Comparison of ENCODE assay signal across 25 cellular contexts in the genomic region with DNA sequence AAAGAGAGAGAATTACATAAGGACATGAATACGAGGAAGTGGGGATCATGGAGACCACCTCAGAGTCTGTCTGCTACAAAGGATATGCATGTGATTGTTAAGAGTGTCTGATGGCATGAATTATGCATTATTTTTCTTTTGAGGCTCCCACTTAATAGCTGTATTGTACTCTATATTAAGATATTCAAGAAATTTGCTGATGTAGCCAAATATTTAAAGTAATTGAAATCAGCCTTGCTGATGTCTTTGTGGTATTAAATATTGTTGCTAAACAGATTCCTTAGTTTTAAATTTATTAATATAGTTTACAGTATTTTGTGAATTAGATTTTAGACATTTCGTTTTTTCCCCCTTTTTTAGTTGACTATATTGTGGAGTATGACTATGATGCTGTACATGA. TPM values are rescaled to one million over a fixed set of nuclear protein-coding genes. Genes with fewer than 3 reads are reported as not detected.
A peak's percentile ranks its signal among the peaks of the same experiment; 100 is the strongest.
DNase-seq lines count a peak whose midpoint lies in the region; ATAC-seq, FAIRE-seq and TF ChIP-seq lines count a peak whose summit lies in the region.
"Had no signal": no experiment of that assay in that cellular context is flagged by ENCODE, and none has a peak within 500 bp of the region (broad histone marks: within the 10 kb centered on the region; RNA-seq: fewer than 3 reads in every experiment).

No MANE protein-coding gene starts in this region.

- H4K20me1 ChIP-seq in IMR-90 (ENCODE audit: insufficient read depth, low read length) = peaks cover 23% of the 10 kb centered on the region; the same call in 1 of the 2 replicates

- H2BK5ac ChIP-seq in IMR-90 (ENCODE audit: low read depth, low read length, poor library complexity, severe bottlenecking) (no peak overlapping the region), trophoblast cell (ENCODE audit: low read depth, low read length, poor library complexity) (no peak overlapping the region)

- H2BK15ac ChIP-seq in IMR-90 (ENCODE audit: low read depth, low read length) = no peak overlapping the region

- H2BK20ac ChIP-seq in IMR-90 (ENCODE audit: low read depth, low read length) = no peak overlapping the region

- POLR2A ChIA-PET in IMR-90 (lab: Charles Lee; ENCODE audit: unreplicated experiment) = no interaction called here

- H3K79me1 ChIP-seq in IMR-90 (ENCODE audit: low read depth in 1 of 2, low read length in 2 of 2) (peaks cover 28 to 29% of the 10 kb centered on the region in 2 experiments), trophoblast cell (ENCODE audit: low read length) (no peaks in the 10 kb centered on the region)

- H2AFZ ChIP-seq in IMR-90 (replicated peaks; ENCODE audit: low read length, poor library complexity) (no peak overlapping the region), trophoblast cell (ENCODE audit: insufficient read depth, low read length, poor library complexity) (no peak overlapping the region)

- no peak overlapping the region for H4K91ac ChIP-seq in IMR-90 (ENCODE audit: insufficient read depth, low read depth, low read length)
- H4K91ac ChIP-seq in trophoblast cell (ENCODE audit: low read depth, low read length) = no peak overlapping the region

- H2AK5ac ChIP-seq in IMR-90 (ENCODE audit: low read depth, low read length) = no peak overlapping the region
- no peak overlapping the region for H2AK5ac ChIP-seq in trophoblast cell (ENCODE audit: low read length)

- H4K12ac ChIP-seq in trophoblast cell (ENCODE audit: low read depth, low read length) = no peak overlapping the region

- in situ Hi-C loops in IMR-90 (cut with MboI; ENCODE audit: low sequenced_read_pairs) = no loop called here
- in situ Hi-C loops in brain microvascular endothelial cell (cut with HindIII; ENCODE audit: low pct_ligation_motif_present, low sequenced_read_pairs) = no loop called here

- peaks cover 7% of the 10 kb centered on the region for H3K79me2 ChIP-seq in trophoblast cell (ENCODE audit: control insufficient read depth, insufficient read depth, low read length, poor library complexity)

- BruUV-seq in IMR-90 (replicated peaks; lab: Mats Ljungman, UMichigan) = no TSS peak

- peaks cover 2% of the 10 kb centered on the region for H3K4me1 ChIP-seq in CD4-positive, CD25-positive, alpha-beta regulatory T cell (ENCODE audit: control insufficient read depth, insufficient read depth, low read length, poor library complexity, severe bottlenecking)
- H3K4me1 ChIP-seq in IMR-90 (ENCODE audit: control insufficient read depth, insufficient read depth, low read length) (0 out of 2 replicates have a peak, but pooled peaks cover 2% of the 10 kb centered on the region), trophoblast cell (ENCODE audit: control insufficient read depth in 1 of 2, insufficient read depth in 2 of 2, low read length in 2 of 2) (no peaks in the 10 kb centered on the region)
- H3K4me1 ChIP-seq: BLaER1 treated with 17β-estradiol and CSF1 and Interleukin-3, amounts not matched to agents 10 nM and 100 nM; SJSA1 had no signal

- no peak overlapping the region for H3K18ac ChIP-seq in IMR-90 (ENCODE audit: low read depth, low read length)
- H3K18ac ChIP-seq in trophoblast cell (ENCODE audit: low read length) = no peak overlapping the region

- no peak for TF ChIP-seq CTCF in IMR-90 (conservative IDR thresholded peaks at IDR 0.05; ENCODE audit: low read depth, low read length)
- no peak for TF ChIP-seq CTCF in brain microvascular endothelial cell (IDR thresholded peaks at IDR 0.05; ENCODE audit: low read depth, low read length, missing control alignments)

- TF ChIP-seq POLR2A in IMR-90 (IDR thresholded peaks at IDR 0.05; ENCODE audit: low read depth, low read length) = no peak

- H3K36me3 Mint-ChIP-seq in CD4-positive, CD25-positive, alpha-beta regulatory T cell = peaks cover 17% of the 10 kb centered on the region

- peaks cover 2% of the 10 kb centered on the region; the same call in 1 of the 2 replicates for H3K9me1 ChIP-seq in IMR-90 (ENCODE audit: insufficient read depth, low read length)

- H3K23ac ChIP-seq in IMR-90 (ENCODE audit: low read depth, low read length) (no peak overlapping the region), trophoblast cell (ENCODE audit: low read length) (no peak overlapping the region)

- no peak overlapping the region for H4K5ac ChIP-seq in IMR-90 (ENCODE audit: low read depth, low read length)

- H3K9me3 ChIP-seq in CD4-positive, CD25-positive, alpha-beta regulatory T cell (ENCODE audit: control insufficient read depth in 2 of 2, low read length in 2 of 2) = no peaks in the 10 kb centered on the region
- no peaks in the 10 kb centered on the region for H3K9me3 ChIP-seq in IMR-90 (ENCODE audit: control insufficient read depth, insufficient read depth, low read length)
- H3K9me3 ChIP-seq in trophoblast cell (ENCODE audit: insufficient read depth, low read depth, low read length) = no peaks in the 10 kb centered on the region
- H3K9me3 ChIP-seq: SJSA1 had no signal

- no peak overlapping the region for H2AK9ac ChIP-seq in IMR-90 (replicated peaks; ENCODE audit: low read depth, low read length, poor library complexity)

- FAIRE-seq in endometrium (lab: Jason Lieb, UNC) = peak; percentile 23
- FAIRE-seq: GM19239 had no signal

- no peak overlapping the region for H4K8ac ChIP-seq in IMR-90 (ENCODE audit: low read depth in 2 of 2, low read length in 2 of 2)
- H4K8ac ChIP-seq in trophoblast cell (ENCODE audit: low read depth, low read length) = no peak overlapping the region

- H3K9me3 Mint-ChIP-seq in CD4-positive, CD25-positive, alpha-beta regulatory T cell = peaks cover 0 to 6% (median 0%) of the 10 kb centered on the region in 7 donors
- H3K9me3 Mint-ChIP-seq: CD8-positive, alpha-beta memory T cell had no signal

- H3K4ac ChIP-seq in IMR-90 (ENCODE audit: low read depth, low read length) (no peak overlapping the region), trophoblast cell (ENCODE audit: low read depth, low read length) (peak overlapping the region; percentile 52)

- H3K27me3 ChIP-seq in CD4-positive, CD25-positive, alpha-beta regulatory T cell (ENCODE audit: control insufficient read depth, insufficient read depth, low read length) = no peaks in the 10 kb centered on the region
- no peaks in the 10 kb centered on the region for H3K27me3 ChIP-seq in IMR-90 (ENCODE audit: control insufficient read depth, insufficient read depth, low read length)
- no peaks in the 10 kb centered on the region for H3K27me3 ChIP-seq in trophoblast cell (ENCODE audit: insufficient read depth, low read length)
- H3K27me3 ChIP-seq in brain microvascular endothelial cell (replicated peaks) = no peaks in the 10 kb centered on the region
- H3K27me3 ChIP-seq: BLaER1 treated with 17β-estradiol and CSF1 and Interleukin-3, amounts not matched to agents 10 nM and 100 nM; SJSA1 had no signal

- CTCF ChIA-PET in IMR-90 (lab: Yijun Ruan, JAX) = no interaction called here

- WGBS in IMR-90 (ENCODE audit: extremely low coverage in 2 of 2, insufficient read length in 1 of 2), 2 experiments = no CpG with 5 or more reads among the region's 2 CpGs
- WGBS in trophoblast cell (ENCODE audit: extremely low coverage, insufficient coverage, insufficient read length) = no CpG with 5 or more reads among the region's 2 CpGs

- no peak for TF ChIP-seq RAD21 in IMR-90 (IDR thresholded peaks at IDR 0.05; ENCODE audit: low read length)

- DNase-seq in CD4-positive, CD25-positive, alpha-beta regulatory T cell = no peak
- no peak for DNase-seq in IMR-90
- no peak for DNase-seq in trophoblast cell
- no peak for DNase-seq in brain microvascular endothelial cell
- DNase-seq in left lobe of liver (ENCODE audit: low spot score) = no peak
- DNase-seq: AML-193; Calu3; CD8-positive, alpha-beta memory T cell; DMS153; H7; Karpas-422; NCI-H1092; NCI-H1417 treated with DMSO at 0.1 percent for 48 hours; NCI-H1694 treated with DMSO at 0.1 percent for 48 hours; NCI-H2081; NCI-H2227 treated with DMSO at 0.1 percent for 48 hours; NCI-H510A; NCI-H69; Right ventricle myocardium superior; RPMI8226 had no signal

- intact Hi-C loops in IMR-90 (cut with micrococcal nuclease) = no loop called here

- H2BK12ac ChIP-seq in trophoblast cell (ENCODE audit: low read length) = no peak overlapping the region

- H3K27ac Mint-ChIP-seq in CD4-positive, CD25-positive, alpha-beta regulatory T cell = peak overlapping the region in 2 of 3 donors; percentile 2 to 38

- no peak overlapping the region for H3K4me3 ChIP-seq in CD4-positive, CD25-positive, alpha-beta regulatory T cell (ENCODE audit: low read depth, low read length)
- H3K4me3 ChIP-seq in IMR-90 (ENCODE audit: insufficient read depth, low read depth, low read length) = no peak overlapping the region
- H3K4me3 ChIP-seq in trophoblast cell (ENCODE audit: low read depth, low read length) = no peak overlapping the region
- no peak overlapping the region for H3K4me3 ChIP-seq in brain microvascular endothelial cell (ENCODE audit: low read depth, low read length)
- H3K4me3 ChIP-seq: BLaER1 treated with 17β-estradiol and CSF1 and Interleukin-3, amounts not matched to agents 10 nM and 100 nM; SJSA1 had no signal

- H3K14ac ChIP-seq in IMR-90 (replicated peaks; ENCODE audit: low read depth, low read length) = no peak overlapping the region
- no peak overlapping the region for H3K14ac ChIP-seq in trophoblast cell (ENCODE audit: low read length)

- H3K4me1 Mint-ChIP-seq in CD4-positive, CD25-positive, alpha-beta regulatory T cell = peaks cover 14 to 64% (median 38%) of the 10 kb centered on the region in 4 donors

- no peak overlapping the region for H3K9ac ChIP-seq in IMR-90 (ENCODE audit: low read depth, low read length)
- H3K9ac ChIP-seq in trophoblast cell (ENCODE audit: low read length) = no peak overlapping the region
- H3K9ac ChIP-seq: BLaER1 treated with 17β-estradiol and CSF1 and Interleukin-3, amounts not matched to agents 10 nM and 100 nM had no signal

- H3K4me2 ChIP-seq in IMR-90 (ENCODE audit: low read depth, low read length) = no peak overlapping the region
- no peak overlapping the region for H3K4me2 ChIP-seq in trophoblast cell (ENCODE audit: low read length)
- H3K4me2 ChIP-seq: BLaER1 treated with 17β-estradiol and CSF1 and Interleukin-3, amounts not matched to agents 10 nM and 100 nM had no signal

- no peak overlapping the region for H3K27ac ChIP-seq in CD4-positive, CD25-positive, alpha-beta regulatory T cell (ENCODE audit: insufficient read depth, low read length, poor library complexity, severe bottlenecking)
- H3K27ac ChIP-seq in IMR-90 (ENCODE audit: insufficient read depth, low read length) = no peak overlapping the region
- H3K27ac ChIP-seq in trophoblast cell (ENCODE audit: low read depth, low read length) = no peak overlapping the region
- no peak overlapping the region for H3K27ac ChIP-seq in brain microvascular endothelial cell
- H3K27ac ChIP-seq: BLaER1 treated with 17β-estradiol and CSF1 and Interleukin-3, amounts not matched to agents 10 nM and 100 nM; SJSA1 had no signal

- no peaks in the 10 kb centered on the region for H3K27me3 Mint-ChIP-seq in CD4-positive, CD25-positive, alpha-beta regulatory T cell
- H3K27me3 Mint-ChIP-seq: CD8-positive, alpha-beta memory T cell had no signal

- H3K36me3 ChIP-seq in CD4-positive, CD25-positive, alpha-beta regulatory T cell (ENCODE audit: control insufficient read depth, insufficient read depth, low read length) = peaks cover 4% of the 10 kb centered on the region
- no peaks in the 10 kb centered on the region for H3K36me3 ChIP-seq in IMR-90 (ENCODE audit: control insufficient read depth, insufficient read depth, low read length)
- H3K36me3 ChIP-seq in trophoblast cell (ENCODE audit: control insufficient read depth in 1 of 2, insufficient read depth in 2 of 2, low read length in 2 of 2) = peaks cover 0 to 4% of the 10 kb centered on the region in 2 experiments
- H3K36me3 ChIP-seq in brain microvascular endothelial cell (replicated peaks) = no peaks in the 10 kb centered on the region

- no peak overlapping the region for H3K56ac ChIP-seq in IMR-90 (ENCODE audit: extremely low read depth, insufficient read depth, low read length)

- no peak overlapping the region for H3K4me3 Mint-ChIP-seq in CD4-positive, CD25-positive, alpha-beta regulatory T cell

- ATAC-seq in CD4-positive, CD25-positive, alpha-beta regulatory T cell (ENCODE audit: low read depth in 2 of 2) = no peak
- ATAC-seq in IMR-90 (ENCODE audit: low read depth) (no peak), esophagus mucosa (no peak), left lobe of liver (no peak)

- dilution Hi-C loops in IMR-90 (cut with HindIII; ENCODE audit: low sequenced_read_pairs, unreplicated experiment) = no loop called here

- H2BK120ac ChIP-seq in IMR-90 (ENCODE audit: low read depth, low read length) (no peak overlapping the region), trophoblast cell (ENCODE audit: insufficient read depth, low read length, poor library complexity) (no peak overlapping the region)

RNA-seq across cellular contexts. Expression of a gene that starts 25.3 kb away (rescaled TPM):
- 30.5 TPM for total RNA-seq in CD4-positive, CD25-positive, alpha-beta regulatory T cell
- polyA plus RNA-seq in CD4-positive, CD25-positive, alpha-beta regulatory T cell = 1 to 10 TPM; 4.0 to 7.9 (median 6.0) TPM
- total RNA-seq in IMR-90 (2012; rRNA removed) (7.5 and 18.3 TPM in 2 replicates), esophagus mucosa (25.8 TPM), left lobe of liver (10.7 TPM)
- polyA plus RNA-seq in IMR-90 (2012; rRNA removed) = 4.0 and 5.3 TPM in 2 replicates
- 0.40 and 0.61 TPM in 2 replicates for polyA plus RNA-seq in IMR-90 (2012; cell fraction: cytosol; rRNA removed)
- 0.71 and 3.3 TPM in 2 replicates for polyA plus RNA-seq in IMR-90 (2012; cell fraction: nucleus; rRNA removed; ENCODE audit: low replicate concordance)
- polyA plus RNA-seq in trophoblast cell (2013) = 26.6 and 27.1 TPM in 2 replicates
